In genomic region chr10:53422223-53422888, GRCh38 we compare ENCODE assay signal across 16 cellular contexts.
DNase-seq lines count a peak whose midpoint lies in the region; ATAC-seq and TF ChIP-seq lines count a peak whose summit lies in the region.
"Had no signal": no experiment of that assay in that cellular context is flagged by ENCODE, and none has a peak within 500 bp of the region (broad histone marks: within the 10 kb centered on the region; RNA-seq: fewer than 3 reads in every experiment).

No MANE protein-coding gene starts in this region.

- intact Hi-C loops in vagina (cut with DNase I), result no loop called here

- ATAC-seq in WTC11 (peak; percentile 90), GM21526 (IDR thresholded peaks at IDR 0.05; ENCODE audit: low FRiP score, unreplicated experiment) (no peak)
- ATAC-seq: HCT116 had no signal

- H2BK120ac ChIP-seq in H9 (ENCODE audit: low read depth, low read length, poor library complexity, severe bottlenecking) (no peak overlapping the region), neuronal stem cell (ENCODE audit: low read depth, low read length) (no peak overlapping the region)

- peak overlapping the region; percentile 6 to 51 (median 41); a peak in 5 of 7 replicates for H3K27ac Mint-ChIP-seq in H9
- peak overlapping the region; percentile 92 for H3K27ac Mint-ChIP-seq in WTC11
- H3K27ac Mint-ChIP-seq: CD4-positive, alpha-beta T cell had no signal

- H3K14ac ChIP-seq in H9 (ENCODE audit: insufficient read depth, low read length), result no peak overlapping the region
- H3K14ac ChIP-seq in neuronal stem cell (ENCODE audit: low read length), result no peak overlapping the region

- H3K27me3 ChIP-seq in H9 (ENCODE audit: insufficient read depth, low read length) (no peaks in the 10 kb centered on the region), iPS-20b (ENCODE audit: insufficient read depth, low read length) (no peaks in the 10 kb centered on the region), neuronal stem cell (ENCODE audit: control insufficient read depth in 3 of 3, insufficient read depth in 3 of 3, low read depth in 1 of 3, low read length in 3 of 3) (no peaks in the 10 kb centered on the region), vagina (no peaks in the 10 kb centered on the region), BE2C (no peaks in the 10 kb centered on the region)

- no peaks in the 10 kb centered on the region for H4K20me1 ChIP-seq in H9 (ENCODE audit: control insufficient read depth, insufficient read depth, insufficient read length)

- no CpG with 5 or more reads among the region's 5 CpGs for WGBS in H9 (ENCODE audit: extremely low coverage, insufficient read length, low lambda C conversion rate)
- no CpG with 5 or more reads among the region's 5 CpGs for WGBS in neuronal stem cell (ENCODE audit: extremely low coverage in 2 of 2, insufficient read length in 2 of 2, insufficient replicate concordance in 1 of 2), 2 donors

- H3K23ac ChIP-seq in H9 (ENCODE audit: insufficient read length, low read depth, low read length), result no peak overlapping the region
- no peak overlapping the region for H3K23ac ChIP-seq in neuronal stem cell (ENCODE audit: low read depth, low read length, poor library complexity)

- TF ChIP-seq CTCF in H9 (conservative IDR thresholded peaks at IDR 0.05) (peak; percentile 31; the same call in 2 of the 3 replicates), WTC11 (IDR thresholded peaks at IDR 0.05) (no peak), vagina (IDR thresholded peaks at IDR 0.05) (no peak), BE2C (IDR thresholded peaks at IDR 0.05; ENCODE audit: low read depth, low read length) (no peak)

- POLR2A ChIA-PET in WTC11 (lab: Charles Lee), result no interaction called here

- no peak overlapping the region for H2BK5ac ChIP-seq in H9 (ENCODE audit: insufficient read length, low read length)
- H2BK5ac ChIP-seq in neuronal stem cell (ENCODE audit: low read length), result no peak overlapping the region

- H3K79me2 ChIP-seq in H9 (ENCODE audit: insufficient read depth, low read length), result no peaks in the 10 kb centered on the region

- H2AK5ac ChIP-seq in H9 (ENCODE audit: insufficient read length, low read length), result no peak overlapping the region
- no peak overlapping the region for H2AK5ac ChIP-seq in neuronal stem cell (ENCODE audit: low read depth, low read length)

- H3K4me3 ChIP-seq in iPS-20b (ENCODE audit: low read length) (no peak overlapping the region), neuronal stem cell (ENCODE audit: low read length in 2 of 2) (no peak overlapping the region), vagina (no peak overlapping the region), BE2C (ENCODE audit: low read depth, low read length) (no peak overlapping the region)

- H3K56ac ChIP-seq in H9 (ENCODE audit: insufficient read length, low read depth, low read length), result no peak overlapping the region

- H3K4me1 Mint-ChIP-seq in H9, result peaks cover 7 to 8% of the 10 kb centered on the region in 2 experiments
- peaks cover 11% of the 10 kb centered on the region for H3K4me1 Mint-ChIP-seq in WTC11

- H2BK15ac ChIP-seq in H9 (ENCODE audit: low read depth, low read length), result no peak overlapping the region
- no peak overlapping the region for H2BK15ac ChIP-seq in neuronal stem cell (ENCODE audit: low read length)

- peak overlapping the region; percentile 3 for H2AFZ ChIP-seq in H9 (ENCODE audit: low read length)
- peak overlapping the region; percentile 78 for H2AFZ ChIP-seq in neuronal stem cell (ENCODE audit: low read length)

- no peak overlapping the region for H2BK20ac ChIP-seq in H9 (ENCODE audit: low read depth, low read length, poor library complexity, severe bottlenecking)

- H4K91ac ChIP-seq in H9 (ENCODE audit: insufficient read length, low read depth, low read length) (no peak overlapping the region), neuronal stem cell (ENCODE audit: low read depth, low read length, poor library complexity) (no peak overlapping the region)

- H3K27me3 Mint-ChIP-seq in H9 (ENCODE audit: low read depth), result no peaks in the 10 kb centered on the region
- no peaks in the 10 kb centered on the region for H3K27me3 Mint-ChIP-seq in WTC11 (ENCODE audit: low read depth)
- H3K27me3 Mint-ChIP-seq: CD4-positive, alpha-beta T cell had no signal

- H3K79me1 ChIP-seq in H9 (ENCODE audit: insufficient read depth, low read depth, low read length, poor library complexity, severe bottlenecking), result no peaks in the 10 kb centered on the region
- H3K79me1 ChIP-seq in neuronal stem cell (ENCODE audit: low read depth, low read length), result no peaks in the 10 kb centered on the region

- no peak overlapping the region for H3K9ac ChIP-seq in H9 (ENCODE audit: extremely low read depth, insufficient read length, low read length)
- 0 out of 2 replicates have a peak overlapping the region, but pooled peaks have one; percentile 26 for H3K9ac ChIP-seq in iPS-20b (ENCODE audit: low read depth, low read length)
- no peak overlapping the region for H3K9ac ChIP-seq in neuronal stem cell (ENCODE audit: low read depth, low read length, poor library complexity)

- H3K18ac ChIP-seq in H9 (ENCODE audit: insufficient read length, low read depth, low read length) (no peak overlapping the region), neuronal stem cell (ENCODE audit: low read length) (no peak overlapping the region)

- H4K8ac ChIP-seq in H9 (replicated peaks; ENCODE audit: insufficient read length, low read depth, low read length) (no peak overlapping the region), neuronal stem cell (ENCODE audit: low read depth, low read length) (no peak overlapping the region)

- no peak overlapping the region for H3T11ph ChIP-seq in H9 (ENCODE audit: low read length)

- peaks cover 33 to 46% of the 10 kb centered on the region in 2 experiments for H3K9me3 Mint-ChIP-seq in H9
- H3K9me3 Mint-ChIP-seq in WTC11, result peaks cover 61% of the 10 kb centered on the region

- peaks cover 38 to 81% (median 45%) of the 10 kb centered on the region in 3 experiments for H3K36me3 Mint-ChIP-seq in H9 (ENCODE audit: insufficient read depth in 1 of 3, low read depth in 3 of 3)
- peaks cover 72% of the 10 kb centered on the region for H3K36me3 Mint-ChIP-seq in WTC11

- H3K4me2 ChIP-seq in H9 (ENCODE audit: insufficient read depth, insufficient read length, low read length) (no peak overlapping the region), neuronal stem cell (ENCODE audit: insufficient read depth, low read length, poor library complexity, severe bottlenecking) (no peak overlapping the region)

- H3K4me3 Mint-ChIP-seq in H9, result no peak overlapping the region
- H3K4me3 Mint-ChIP-seq in WTC11, result no peak overlapping the region
- H3K4me3 Mint-ChIP-seq: CD4-positive, alpha-beta T cell had no signal

- H3K4ac ChIP-seq in H9 (ENCODE audit: low read depth, low read length) (no peak overlapping the region), neuronal stem cell (ENCODE audit: low read length) (no peak overlapping the region)

- H3K36me3 ChIP-seq in iPS-20b (ENCODE audit: insufficient read depth, low read depth, low read length) (no peaks in the 10 kb centered on the region), neuronal stem cell (replicated peaks in 1 of 2; ENCODE audit: control insufficient read depth in 2 of 2, insufficient read depth in 2 of 2, low read length in 2 of 2) (no peaks in the 10 kb centered on the region), vagina (no peaks in the 10 kb centered on the region), BE2C (no peaks in the 10 kb centered on the region)

- H3K23me2 ChIP-seq in H9 (ENCODE audit: insufficient read length, low read depth, low read length, poor library complexity, severe bottlenecking), result no peaks in the 10 kb centered on the region

- no peak overlapping the region for H2BK12ac ChIP-seq in H9 (ENCODE audit: insufficient read length, low read depth, low read length)
- no peak overlapping the region for H2BK12ac ChIP-seq in neuronal stem cell (ENCODE audit: low read length)

- H3K9me3 ChIP-seq in H9 (ENCODE audit: control insufficient read depth, low read depth, low read length) (peaks cover 17% of the 10 kb centered on the region), iPS-20b (ENCODE audit: insufficient read depth, low read depth, low read length) (peaks cover 23% of the 10 kb centered on the region), neuronal stem cell (replicated peaks in 1 of 2; ENCODE audit: control insufficient read depth in 2 of 2, insufficient read depth in 1 of 2, low read depth in 1 of 2, low read length in 2 of 2) (peaks cover 0 to 6% of the 10 kb centered on the region in 2 donors), vagina (no peaks in the 10 kb centered on the region), BE2C (no peaks in the 10 kb centered on the region)
- H3K9me3 ChIP-seq: Caco-2 had no signal

- no peak overlapping the region for H4K5ac ChIP-seq in H9 (ENCODE audit: insufficient read length, low read depth, low read length)

- H3K4me1 ChIP-seq in H9 (ENCODE audit: insufficient read depth, low read length) (no peaks in the 10 kb centered on the region), iPS-20b (ENCODE audit: insufficient read depth, low read length) (peaks cover 4% of the 10 kb centered on the region; the same call in 1 of the 2 replicates), neuronal stem cell (ENCODE audit: control insufficient read depth in 2 of 2, insufficient read depth in 1 of 2, low read depth in 1 of 2, low read length in 2 of 2) (peaks cover 1 to 5% of the 10 kb centered on the region in 2 donors), vagina (no peaks in the 10 kb centered on the region), BE2C (no peaks in the 10 kb centered on the region)
- H3K4me1 ChIP-seq: Caco-2 had no signal

- H3K27ac ChIP-seq in H9 (ENCODE audit: insufficient read length, low read depth, low read length), result no peak overlapping the region
- H3K27ac ChIP-seq in iPS-20b (ENCODE audit: low read length), result no peak overlapping the region
- no peak overlapping the region for H3K27ac ChIP-seq in neuronal stem cell (replicated peaks; ENCODE audit: low read length)
- no peak overlapping the region for H3K27ac ChIP-seq in vagina
- H3K27ac ChIP-seq: C4-2B had no signal

- CTCF ChIA-PET in WTC11 (lab: Charles Lee), result interaction anchor here (0.8 to 1.3 kb wide), 4 partner anchors 9 to 470 kb away, joined by 3 to 4 read pairs (median 3); no protein-coding TSS in a partner anchor

- DNase-seq in H9 (no peak), WTC11 (ENCODE audit: low spot score) (no peak), neuronal stem cell (ENCODE audit: low spot score) (no peak), vagina (ENCODE audit: extremely low spot score in 2 of 2) (no peak), 8988T (no peak), BE2C (no peak)
- DNase-seq: ACHN; Caco-2; CD4-positive, alpha-beta T cell; GDM1; Kasumi-1; KG1 had no signal

- TF ChIP-seq POLR2A in vagina (IDR thresholded peaks at IDR 0.05), result no peak

TF ChIP-seq in WTC11, 78 proteins besides CTCF, POLR2A, EP300 and RAD21 (continues in another document):
- no peak for TF ChIP-seq E2F1 (CRISPR knock-in tag; IDR thresholded peaks at IDR 0.05)
